1 cellular context compared by ENCODE assay signal in genomic region chr3:184417619-184418327, GRCh38.
TF ChIP-seq lines count a peak whose summit lies in the region.

No MANE protein-coding gene starts in this region.

TF ChIP-seq in K562, 482 proteins besides CTCF, POLR2A, EP300 and RAD21 (continued from another document and continues in another):
- TF ChIP-seq NFIC (IDR thresholded peaks at IDR 0.05) (0 out of 2 replicates have a peak, but pooled peaks have one; percentile 13), MAX (CRISPR knock-in tag; IDR thresholded peaks at IDR 0.05) (0 out of 2 replicates have a peak, but pooled peaks have one; percentile 33), SRF (CRISPR knock-in tag; IDR thresholded peaks at IDR 0.05) (no peak), DLX4 (CRISPR knock-in tag; IDR thresholded peaks at IDR 0.05) (no peak), RBM39 (optimal IDR thresholded peaks at IDR 0.05; ENCODE audit: low read depth, low read length) (no peak), HSF4 (CRISPR knock-in tag; IDR thresholded peaks at IDR 0.05; ENCODE audit: borderline replicate concordance) (no peak), RB1 (IDR thresholded peaks at IDR 0.05; ENCODE audit: low read depth) (no peak), NR2C1 (IDR thresholded peaks at IDR 0.05) (no peak), NR2C1 (tag; IDR thresholded peaks at IDR 0.05) (no peak), NFYB (IDR thresholded peaks at IDR 0.05; ENCODE audit: extremely low read depth, insufficient read length) (no peak), MNT (conservative IDR thresholded peaks at IDR 0.05) (0 out of 4 replicates have a peak, but pooled peaks of 1 of the 2 experiments have one; percentile 13), USF1 (CRISPR knock-in tag; IDR thresholded peaks at IDR 0.05) (peak; percentile 65), USF2 (CRISPR knock-in tag; IDR thresholded peaks at IDR 0.05) (peak; percentile 28; the same call in 1 of the 2 replicates), ZNF57 (CRISPR knock-in tag; IDR thresholded peaks at IDR 0.05) (no peak), STAG1 (CRISPR knock-in tag; IDR thresholded peaks at IDR 0.05; ENCODE audit: borderline replicate concordance) (peak; percentile 53; the same call in 1 of the 2 replicates), CHCHD3 (CRISPR knock-in tag; IDR thresholded peaks at IDR 0.05) (no peak), ZBTB1 (CRISPR knock-in tag; IDR thresholded peaks at IDR 0.05; ENCODE audit: borderline replicate concordance, low read depth) (no peak), GTF3C2 (IDR thresholded peaks at IDR 0.05; ENCODE audit: borderline replicate concordance, extremely low read depth, insufficient read length) (no peak), SIX5 (IDR thresholded peaks at IDR 0.05; ENCODE audit: borderline replicate concordance in 1 of 2, insufficient read depth in 1 of 2, low read depth in 1 of 2, low read length in 2 of 2) (no peak), NCOA4 (IDR thresholded peaks at IDR 0.05; ENCODE audit: partially characterized antibody) (no peak), FOXA1 (IDR thresholded peaks at IDR 0.05; ENCODE audit: borderline replicate concordance) (no peak), RFX7 (CRISPR knock-in tag; IDR thresholded peaks at IDR 0.05) (no peak), YY1 (IDR thresholded peaks at IDR 0.05; ENCODE audit: borderline replicate concordance in 1 of 3, control insufficient read depth in 1 of 3, extremely low read depth in 1 of 3, insufficient read depth in 3 of 3, insufficient read length in 1 of 3, insufficient replicate concordance in 2 of 3, low read depth in 1 of 3, low read length in 2 of 3) (no peak), L3MBTL2 (IDR thresholded peaks at IDR 0.05) (peak; percentile 32; the same call in 1 of the 2 replicates), CC2D1A (IDR thresholded peaks at IDR 0.05) (peak; percentile 34; the same call in 1 of the 2 replicates), ZNF354B (CRISPR knock-in tag; IDR thresholded peaks at IDR 0.05) (no peak), DEAF1 (CRISPR knock-in tag; IDR thresholded peaks at IDR 0.05) (0 out of 2 replicates have a peak, but pooled peaks have one; percentile 14), ZNF384 (IDR thresholded peaks at IDR 0.05; ENCODE audit: low read depth, low read length) (peak; percentile 60), ERF (CRISPR knock-in tag; IDR thresholded peaks at IDR 0.05) (no peak), ZNF780A (CRISPR knock-in tag; IDR thresholded peaks at IDR 0.05) (no peak), PHF20 (IDR thresholded peaks at IDR 0.05; ENCODE audit: partially characterized antibody) (no peak), CCNT2 (IDR thresholded peaks at IDR 0.05; ENCODE audit: borderline replicate concordance, extremely low read depth, insufficient read length, low read depth, low read length) (no peak), PML (IDR thresholded peaks at IDR 0.05; ENCODE audit: low read length) (no peak), E2F6 (IDR thresholded peaks at IDR 0.05; ENCODE audit: borderline replicate concordance in 1 of 2, extremely low read depth in 1 of 2, insufficient read depth in 1 of 2, insufficient read length in 1 of 2, low read depth in 1 of 2, low read length in 1 of 2, poor library complexity in 1 of 2, severe bottlenecking in 1 of 2) (peak in 1 of 2 experiments; percentile 29), MYNN (IDR thresholded peaks at IDR 0.05) (0 out of 2 replicates have a peak, but pooled peaks have one; percentile 38), MYNN (CRISPR knock-in tag; IDR thresholded peaks at IDR 0.05) (no peak), TEAD1 (CRISPR knock-in tag; IDR thresholded peaks at IDR 0.05) (0 out of 4 replicates have a peak, but pooled peaks of 1 of the 2 experiments have one; percentile 29), ZNF263 (CRISPR knock-in tag; IDR thresholded peaks at IDR 0.05; ENCODE audit: borderline replicate concordance) (peak; percentile 69; the same call in 1 of the 2 replicates), POLR2G (IDR thresholded peaks at IDR 0.05; ENCODE audit: low read depth, low read length) (no peak), PHTF2 (CRISPR knock-in tag; IDR thresholded peaks at IDR 0.05) (no peak), ZBTB33 (CRISPR knock-in tag; IDR thresholded peaks at IDR 0.05) (no peak), CHD4 (IDR thresholded peaks at IDR 0.05; ENCODE audit: insufficient read depth, insufficient replicate concordance, low read depth, low read length, poor library complexity, severe bottlenecking) (no peak), IRF1 (CRISPR knock-in tag; IDR thresholded peaks at IDR 0.05; ENCODE audit: borderline replicate concordance) (no peak), SREBF1 (IDR thresholded peaks at IDR 0.05; ENCODE audit: borderline replicate concordance, low read depth, low read length) (no peak), HMGN3 (IDR thresholded peaks at IDR 0.05; ENCODE audit: borderline replicate concordance, extremely low read depth, insufficient read length, low read depth, low read length) (no peak), MYC (IDR thresholded peaks at IDR 0.05; ENCODE audit: low read depth, low read length) (peak; percentile 69), MYC (CRISPR knock-in tag; IDR thresholded peaks at IDR 0.05; ENCODE audit: borderline replicate concordance, low read depth) (no peak), BHLHE40 (IDR thresholded peaks at IDR 0.05; ENCODE audit: low read length) (peak; percentile 95), JUNB (CRISPR knock-in tag; conservative IDR thresholded peaks at IDR 0.05) (no peak), HOMEZ (CRISPR knock-in tag; IDR thresholded peaks at IDR 0.05) (no peak), HNRNPL (IDR thresholded peaks at IDR 0.05; ENCODE audit: low read depth, low read length) (no peak), FOXA3 (CRISPR knock-in tag; conservative IDR thresholded peaks at IDR 0.05 in 1 of 2, IDR thresholded peaks at IDR 0.05 in 1 of 2) (no peak), PHF21A (IDR thresholded peaks at IDR 0.05; ENCODE audit: borderline replicate concordance, low read depth) (0 out of 2 replicates have a peak, but pooled peaks have one; percentile 27)
